In the genomic region with DNA sequence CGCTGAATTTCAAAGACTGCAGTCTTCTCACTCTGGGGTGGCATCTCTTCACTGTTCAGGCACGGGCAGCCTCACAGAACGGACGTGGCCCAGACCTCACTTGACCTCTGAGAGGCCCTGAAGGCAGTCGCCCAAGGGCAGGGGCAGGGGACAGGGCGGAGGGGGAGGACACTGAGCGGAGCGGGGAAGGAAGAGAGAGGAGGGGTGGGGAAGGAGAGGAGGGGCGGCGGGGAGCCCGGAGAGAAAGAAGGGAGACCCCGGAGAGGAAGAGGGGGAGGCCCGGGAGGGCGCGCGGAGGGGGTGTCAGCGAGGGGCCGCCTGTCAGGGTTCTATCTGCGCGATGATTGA, we compare ENCODE assay signal across 8 cellular contexts. TPM values are rescaled to one million over a fixed set of nuclear protein-coding genes. Genes with fewer than 3 reads are reported as not detected.
DNase-seq lines count a peak whose midpoint lies in the region; ATAC-seq, FAIRE-seq and TF ChIP-seq lines count a peak whose summit lies in the region.

No MANE protein-coding gene starts in this region.

- CTCF ChIA-PET in activated CD4-positive, alpha-beta T cell treated with anti-CD3 and anti-CD28 coated beads, Interleukin-2, amount 10 ng/mL, durations not matched to agents 7 days and 5 days (lab: Charles Lee): interaction anchor here (1.5 kb wide), 1 partner anchor 20 kb away, joined by 3 read pairs; no protein-coding TSS in a partner anchor

- H3K36me3 Mint-ChIP-seq in activated CD4-positive, alpha-beta T cell treated with anti-CD3 and anti-CD28 coated beads, Interleukin-2, amount 10 ng/mL, durations not matched to agents 7 days and 5 days (ENCODE audit: low read depth): no peaks in the 10 kb centered on the region
- H3K36me3 Mint-ChIP-seq in activated naive CD8-positive, alpha-beta T cell treated with anti-CD3 and anti-CD28 coated beads, Interleukin-2, amount 50 U/mL, for 24 hours (ENCODE audit: low read depth): no peaks in the 10 kb centered on the region
- no peaks in the 10 kb centered on the region for H3K36me3 Mint-ChIP-seq in immature natural killer cell

- peaks cover 14% of the 10 kb centered on the region for H3K27me3 Mint-ChIP-seq in activated CD4-positive, alpha-beta T cell treated with anti-CD3 and anti-CD28 coated beads, Interleukin-2, amount 10 ng/mL, durations not matched to agents 7 days and 5 days
- peaks cover 17% of the 10 kb centered on the region for H3K27me3 Mint-ChIP-seq in activated naive CD8-positive, alpha-beta T cell treated with anti-CD3 and anti-CD28 coated beads, Interleukin-2, amount 50 U/mL, for 24 hours
- peaks cover 0 to 7% (median 4%) of the 10 kb centered on the region in 3 donors for H3K27me3 Mint-ChIP-seq in immature natural killer cell (ENCODE audit: low read depth in 3 of 3)

- POLR2A ChIA-PET in activated CD4-positive, alpha-beta T cell treated with anti-CD3 and anti-CD28 coated beads, Interleukin-2, amount 10 ng/mL, durations not matched to agents 7 days and 5 days (lab: Charles Lee): no interaction called here

- peak overlapping the region; percentile 66 for H3K4me3 Mint-ChIP-seq in activated CD4-positive, alpha-beta T cell treated with anti-CD3 and anti-CD28 coated beads, Interleukin-2, amount 10 ng/mL, durations not matched to agents 7 days and 5 days
- H3K4me3 Mint-ChIP-seq in activated naive CD8-positive, alpha-beta T cell treated with anti-CD3 and anti-CD28 coated beads, Interleukin-2, amount 50 U/mL, for 24 hours: no peak overlapping the region
- H3K4me3 Mint-ChIP-seq in immature natural killer cell: peak overlapping the region; percentile 80 to 88 (median 84)

- peak overlapping the region; percentile 50 for H3K27ac ChIP-seq in substantia nigra (ENCODE audit: low read depth, low read length, poor library complexity, severe bottlenecking)

- peak; percentile 3 for ATAC-seq in activated naive CD8-positive, alpha-beta T cell treated with anti-CD3 and anti-CD28 coated beads, Interleukin-2, amount 50 U/mL, for 24 hours

- DNase-seq in activated CD4-positive, alpha-beta T cell treated with anti-CD3 and anti-CD28 coated beads, Interleukin-2, amount 10 ng/mL, durations not matched to agents 7 days and 5 days: no peak
- no peak for DNase-seq in activated CD4-positive, alpha-beta T cell treated with anti-CD3 and anti-CD28 coated beads for 1 hour
- DNase-seq in activated naive CD8-positive, alpha-beta T cell treated with anti-CD3 and anti-CD28 coated beads, Interleukin-2, amount 50 U/mL, for 24 hours: no peak
- peak in 1 of 3 donors; percentile 3 for DNase-seq in immature natural killer cell
- DNase-seq in substantia nigra (lab: John Stamatoyannopoulos, UW): peak in 1 of 49 donors; percentile 45
- no peak for DNase-seq in GM20000 (ENCODE audit: low spot score)
- DNase-seq in GM12891 (ENCODE audit: insufficient read length, low spot score): no peak
- DNase-seq in NCI-H510A (lab: John Stamatoyannopoulos, UW): no peak

- TF ChIP-seq CTCF in GM20000 (IDR thresholded peaks at IDR 0.05; ENCODE audit: extremely low read depth, missing control alignments): no peak

- FAIRE-seq in GM12891 (lab: Jason Lieb, UNC): no peak

- H3K27ac Mint-ChIP-seq in activated CD4-positive, alpha-beta T cell treated with anti-CD3 and anti-CD28 coated beads, Interleukin-2, amount 10 ng/mL, durations not matched to agents 7 days and 5 days: peak overlapping the region; percentile 32
- no peak overlapping the region for H3K27ac Mint-ChIP-seq in activated naive CD8-positive, alpha-beta T cell treated with anti-CD3 and anti-CD28 coated beads, Interleukin-2, amount 50 U/mL, for 24 hours
- peak overlapping the region in 3 of 6 donors; percentile 18 to 25 (median 21) for H3K27ac Mint-ChIP-seq in immature natural killer cell

- no peak for TF ChIP-seq POLR2A in GM12891 (IDR thresholded peaks at IDR 0.05; ENCODE audit: low read depth, low read length)

- H3K4me1 Mint-ChIP-seq in activated CD4-positive, alpha-beta T cell treated with anti-CD3 and anti-CD28 coated beads, Interleukin-2, amount 10 ng/mL, durations not matched to agents 7 days and 5 days: peaks cover 4% of the 10 kb centered on the region
- H3K4me1 Mint-ChIP-seq in activated naive CD8-positive, alpha-beta T cell treated with anti-CD3 and anti-CD28 coated beads, Interleukin-2, amount 50 U/mL, for 24 hours: peaks cover 5% of the 10 kb centered on the region
- H3K4me1 Mint-ChIP-seq in immature natural killer cell: peaks cover 7% of the 10 kb centered on the region in 2 donors

- H3K9me3 Mint-ChIP-seq in activated CD4-positive, alpha-beta T cell treated with anti-CD3 and anti-CD28 coated beads, Interleukin-2, amount 10 ng/mL, durations not matched to agents 7 days and 5 days: peaks cover under 1% of the 10 kb centered on the region
- H3K9me3 Mint-ChIP-seq in activated naive CD8-positive, alpha-beta T cell treated with anti-CD3 and anti-CD28 coated beads, Interleukin-2, amount 50 U/mL, for 24 hours: no peaks in the 10 kb centered on the region
- no peaks in the 10 kb centered on the region for H3K9me3 Mint-ChIP-seq in immature natural killer cell

TF ChIP-seq in GM12891, 5 proteins besides CTCF, POLR2A, EP300 and RAD21:
- TF ChIP-seq POU2F2 (IDR thresholded peaks at IDR 0.05; ENCODE audit: low read depth, low read length) (no peak), POLR2AphosphoS5 (IDR thresholded peaks at IDR 0.05; ENCODE audit: low read depth, low read length) (no peak), SPI1 (IDR thresholded peaks at IDR 0.05; ENCODE audit: low read depth, low read length) (no peak), PAX5 (IDR thresholded peaks at IDR 0.05; ENCODE audit: insufficient read depth, low read length, severe bottlenecking) (no peak), TAF1 (IDR thresholded peaks at IDR 0.05; ENCODE audit: low read depth, low read length) (no peak)

RNA-seq across cellular contexts. Expression of a gene that starts 58.7 kb away (rescaled TPM):
- total RNA-seq in activated CD4-positive, alpha-beta T cell treated with anti-CD3 and anti-CD28 coated beads, Interleukin-2, amount 10 ng/mL, durations not matched to agents 7 days and 5 days: 10 to 100 TPM; 27.3 to 44.7 TPM
- polyA plus RNA-seq in immature natural killer cell: 10 to 100 TPM; 27.5 to 47.5 (median 42.8) TPM
- 18.9 TPM for polyA plus RNA-seq in GM12891 (2012; ENCODE audit: low read depth, missing spikeins)
